11 cellular contexts compared by ENCODE assay signal in genomic region chr11:121453589-121454299, GRCh38. TPM values are rescaled to one million over a fixed set of nuclear protein-coding genes. Genes with fewer than 3 reads are reported as not detected.
DNase-seq lines count a peak whose midpoint lies in the region; ATAC-seq and TF ChIP-seq lines count a peak whose summit lies in the region.
"Had no signal": no experiment of that assay in that cellular context is flagged by ENCODE, and none has a peak within 500 bp of the region (broad histone marks: within the 10 kb centered on the region; RNA-seq: fewer than 3 reads in every experiment).

No MANE protein-coding gene starts in this region.

- no peak for TF ChIP-seq CTCF in GM12865 (IDR thresholded peaks at IDR 0.05; ENCODE audit: insufficient read depth, low read depth, low read length, missing control alignments)
- TF ChIP-seq CTCF in PC-9 (conservative IDR thresholded peaks at IDR 0.05): no peak
- no peak for TF ChIP-seq CTCF in glutamatergic neuron (IDR thresholded peaks at IDR 0.05; ENCODE audit: partially characterized antibody, unreplicated experiment)
- no peak for TF ChIP-seq CTCF in progenitor cell of endocrine pancreas (IDR thresholded peaks at IDR 0.05; ENCODE audit: unreplicated experiment)
- no peak for TF ChIP-seq CTCF in omental fat pad (IDR thresholded peaks at IDR 0.05)

- no peak for ATAC-seq in omental fat pad (ENCODE audit: low FRiP score)

- no peaks in the 10 kb centered on the region for H3F3A ChIP-seq in PC-9 (ENCODE audit: insufficient read depth, low read depth)

- no TSS peak for BruUV-seq in PC-9 (replicated peaks; lab: Mats Ljungman, UMichigan)

- H3K4me3 Mint-ChIP-seq in glutamatergic neuron (ENCODE audit: unreplicated experiment) (no peak overlapping the region), progenitor cell of endocrine pancreas (ENCODE audit: low read depth) (peak overlapping the region; percentile 48)

- no peak overlapping the region for H3K27ac ChIP-seq in PC-9
- H3K27ac ChIP-seq: foreskin keratinocyte had no signal

- H2AFZ ChIP-seq in PC-9: no peak overlapping the region

- H3K9me3 Mint-ChIP-seq in glutamatergic neuron (ENCODE audit: unreplicated experiment) (peaks cover 9% of the 10 kb centered on the region), progenitor cell of endocrine pancreas (ENCODE audit: low read depth) (no peaks in the 10 kb centered on the region)

- no peaks in the 10 kb centered on the region for H3K79me2 ChIP-seq in PC-9 (ENCODE audit: low read depth)

- DNase-seq in GM12865 (ENCODE audit: low read depth) (peak; percentile 54), PC-9 (no peak), glutamatergic neuron (no peak), progenitor cell of endocrine pancreas (ENCODE audit: low spot score, unreplicated experiment) (no peak), cardiac septum (ENCODE audit: low spot score) (no peak), omental fat pad (ENCODE audit: low spot score) (no peak), foreskin melanocyte (no peak)
- DNase-seq in effector CD8-positive, alpha-beta T cell (lab: John Stamatoyannopoulos, UW): no peak
- DNase-seq: DMS79; foreskin keratinocyte; NK-92 treated with Interleukin-12 subunit alpha and Interleukin-12 subunit beta, amount 100 ng/mL, for 24 hours had no signal

- no peaks in the 10 kb centered on the region for H3K9me3 ChIP-seq in PC-9 (ENCODE audit: insufficient read depth, low read depth)

- no peaks in the 10 kb centered on the region for H3K9me2 ChIP-seq in PC-9 (ENCODE audit: insufficient read depth)

- H3K27me3 ChIP-seq in PC-9 (ENCODE audit: insufficient read depth, low read depth): no peaks in the 10 kb centered on the region
- H3K27me3 ChIP-seq: foreskin keratinocyte had no signal

- peak overlapping the region; percentile 10 for H3K27ac Mint-ChIP-seq in glutamatergic neuron (ENCODE audit: unreplicated experiment)
- H3K27ac Mint-ChIP-seq in progenitor cell of endocrine pancreas: no peak overlapping the region

- H3K4me3 ChIP-seq in GM12865 (ENCODE audit: low read depth, low read length) (peak overlapping the region; percentile 84), PC-9 (peak overlapping the region; percentile 48; the same call in 1 of the 2 replicates)

- no peaks in the 10 kb centered on the region for H4K20me1 ChIP-seq in PC-9 (ENCODE audit: insufficient read depth)

- CTCF ChIA-PET in PC-9 (lab: Charles Lee): no interaction called here

- H3K36me3 ChIP-seq in PC-9 (ENCODE audit: low read depth): no peaks in the 10 kb centered on the region

- no peaks in the 10 kb centered on the region for H3K36me3 Mint-ChIP-seq in glutamatergic neuron (ENCODE audit: unreplicated experiment)
- no peaks in the 10 kb centered on the region for H3K36me3 Mint-ChIP-seq in progenitor cell of endocrine pancreas (ENCODE audit: insufficient read depth)

- intact Hi-C loops in PC-9 (cut with micrococcal nuclease; ENCODE audit: unreplicated experiment): loop anchor here (2.0 to 10.0 kb wide), 3 partner anchors 99 to 137 kb away; no protein-coding TSS in a partner anchor
- intact Hi-C loops in cardiac septum (cut with DNase I): loop anchor here (5.0 kb wide), 3 partner anchors 89 to 139 kb away; no protein-coding TSS in a partner anchor

- H3K4me1 ChIP-seq in PC-9 (replicated peaks; ENCODE audit: insufficient read depth): peaks cover 14% of the 10 kb centered on the region

- H3K27me3 Mint-ChIP-seq in glutamatergic neuron (ENCODE audit: unreplicated experiment) (peaks cover 4% of the 10 kb centered on the region), progenitor cell of endocrine pancreas (peaks cover 22% of the 10 kb centered on the region)

- H3K4me2 ChIP-seq in PC-9: peak overlapping the region; percentile 54; the same call in 1 of the 2 replicates

- POLR2A ChIA-PET in PC-9 (lab: Charles Lee; ENCODE audit: unreplicated experiment): no interaction called here

- peaks cover 24% of the 10 kb centered on the region for H3K4me1 Mint-ChIP-seq in glutamatergic neuron (ENCODE audit: low read depth, unreplicated experiment)
- H3K4me1 Mint-ChIP-seq in progenitor cell of endocrine pancreas (ENCODE audit: low read depth): peaks cover 19% of the 10 kb centered on the region

RNA-seq across cellular contexts. Expression of gene SORL1, which starts 1.6 kb away (rescaled TPM):
- total RNA-seq in PC-9 (2021) (4.9 and 6.4 TPM in 2 replicates), glutamatergic neuron (ENCODE audit: unreplicated experiment) (11.1 TPM), progenitor cell of endocrine pancreas (30.9 and 31.8 TPM in 2 replicates), cardiac septum (8.0 TPM), omental fat pad (10 to 100 TPM in 3 of 4 donors, 1 to 10 TPM in 1; 5.8 to 93.0 (median 11.1) TPM)
